In the genomic region with DNA sequence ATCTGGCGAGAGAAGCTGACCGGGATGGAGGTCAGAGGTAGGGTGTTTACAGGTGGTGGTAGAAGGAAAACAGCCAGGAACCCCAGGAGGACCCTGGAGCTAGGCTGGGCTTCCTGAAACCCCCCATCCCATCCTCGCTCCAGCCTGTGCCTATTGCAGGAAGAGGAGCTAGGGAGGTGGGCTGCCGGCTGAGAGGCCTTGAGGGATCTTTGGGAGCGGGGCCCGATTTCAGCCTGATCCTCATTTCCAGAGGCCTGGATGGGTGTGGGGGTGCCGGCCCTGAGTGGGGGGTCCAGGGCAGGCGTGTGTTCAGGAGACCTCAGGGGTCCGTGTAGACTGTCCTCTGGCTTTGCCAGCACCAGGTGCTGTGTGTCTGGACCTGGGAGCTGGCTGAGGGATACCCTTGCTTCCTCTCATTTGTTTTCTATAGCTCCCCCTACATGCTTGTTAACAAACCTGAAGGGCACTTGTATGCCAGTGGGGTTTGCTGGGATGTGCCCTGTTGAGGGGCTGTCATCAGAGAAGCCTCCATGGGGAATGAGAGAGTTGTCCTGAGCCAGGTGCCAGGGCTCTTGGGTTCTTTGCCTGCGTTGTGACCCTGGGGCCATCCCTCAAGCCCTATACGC, we compare ENCODE assay signal across 10 cellular contexts. TPM values are rescaled to one million over a fixed set of nuclear protein-coding genes. Genes with fewer than 3 reads are reported as not detected.
A peak's percentile ranks its signal among the peaks of the same experiment; 100 is the strongest.
DNase-seq lines count a peak whose midpoint lies in the region; ATAC-seq, FAIRE-seq and TF ChIP-seq lines count a peak whose summit lies in the region.
"Had no signal": no experiment of that assay in that cellular context is flagged by ENCODE, and none has a peak within 500 bp of the region (broad histone marks: within the 10 kb centered on the region; RNA-seq: fewer than 3 reads in every experiment).

No MANE protein-coding gene starts in this region.

- DNase-seq in NCI-H1694 treated with DMSO at 0.1 percent for 48 hours (lab: John Stamatoyannopoulos, UW) (peak; percentile 32), NCI-H1694 (lab: John Stamatoyannopoulos, UW) (no peak), NCI-H510A (lab: John Stamatoyannopoulos, UW) (peak; percentile 36), neuronal stem cell (ENCODE audit: low spot score) (no peak), MM.1S (no peak), H54 (ENCODE audit: insufficient read length, low spot score) (no peak), hippocampal formation (lab: John Stamatoyannopoulos, UW) (no peak)
- no peak for DNase-seq in effector memory CD8-positive, alpha-beta T cell
- DNase-seq: left lung, thyroid gland had no signal

- H3K27ac ChIP-seq in neuronal stem cell (replicated peaks; ENCODE audit: low read length) (no peak overlapping the region), MM.1S (ENCODE audit: low read length) (no peak overlapping the region)
- H3K27ac ChIP-seq: left lung, thyroid gland had no signal

- H3K36me3 Mint-ChIP-seq in effector memory CD8-positive, alpha-beta T cell (ENCODE audit: insufficient read depth): peaks cover 3% of the 10 kb centered on the region

- H2BK15ac ChIP-seq in neuronal stem cell (ENCODE audit: low read length): no peak overlapping the region

- no peak overlapping the region for H2BK120ac ChIP-seq in neuronal stem cell (ENCODE audit: low read depth, low read length)

- H3K4me1 Mint-ChIP-seq in effector memory CD8-positive, alpha-beta T cell (ENCODE audit: low read depth in 2 of 2): peaks cover 7 to 12% of the 10 kb centered on the region in 2 donors

- H3K36me3 ChIP-seq in neuronal stem cell (replicated peaks in 1 of 2; ENCODE audit: control insufficient read depth in 2 of 2, insufficient read depth in 2 of 2, low read length in 2 of 2): no peaks in the 10 kb centered on the region
- no peaks in the 10 kb centered on the region for H3K36me3 ChIP-seq in MM.1S (replicated peaks; ENCODE audit: insufficient read depth, low read length)
- H3K36me3 ChIP-seq: left lung, thyroid gland had no signal

- peak overlapping the region in 1 of 2 donors; percentile 24 for H3K27ac Mint-ChIP-seq in effector memory CD8-positive, alpha-beta T cell

- no peak for TF ChIP-seq CTCF in MM.1S (IDR thresholded peaks at IDR 0.05; ENCODE audit: low read length)

- H4K20me1 ChIP-seq in MM.1S (ENCODE audit: insufficient read depth, low read length): no peaks in the 10 kb centered on the region

- no peak for ATAC-seq in effector memory CD8-positive, alpha-beta T cell (replicated peaks)
- ATAC-seq: left lung had no signal

- H3K4me2 ChIP-seq in neuronal stem cell (ENCODE audit: insufficient read depth, low read length, poor library complexity, severe bottlenecking) (peak overlapping the region; percentile 98), MM.1S (ENCODE audit: low read depth, low read length) (no peak overlapping the region)

- peak overlapping the region; percentile 89 for H2AFZ ChIP-seq in neuronal stem cell (ENCODE audit: low read length)
- no peak overlapping the region for H2AFZ ChIP-seq in MM.1S (ENCODE audit: low read length)

- H2BK5ac ChIP-seq in neuronal stem cell (ENCODE audit: low read length): no peak overlapping the region

- no peak overlapping the region for H4K91ac ChIP-seq in neuronal stem cell (ENCODE audit: low read depth, low read length, poor library complexity)

- H3K9me3 ChIP-seq in neuronal stem cell (replicated peaks in 1 of 2; ENCODE audit: control insufficient read depth in 2 of 2, insufficient read depth in 1 of 2, low read depth in 1 of 2, low read length in 2 of 2): no peaks in the 10 kb centered on the region
- no peaks in the 10 kb centered on the region for H3K9me3 ChIP-seq in MM.1S (replicated peaks; ENCODE audit: insufficient read depth, low read length)
- H3K9me3 ChIP-seq: left lung, thyroid gland had no signal

- H3K79me1 ChIP-seq in neuronal stem cell (ENCODE audit: low read depth, low read length): no peaks in the 10 kb centered on the region

- FAIRE-seq in H54 (lab: Jason Lieb, UNC): no peak

- peak overlapping the region; percentile 95 for H3K14ac ChIP-seq in neuronal stem cell (ENCODE audit: low read length)

- H3K23ac ChIP-seq in neuronal stem cell (ENCODE audit: low read depth, low read length, poor library complexity): no peak overlapping the region

- no peaks in the 10 kb centered on the region for H3K9me3 Mint-ChIP-seq in effector memory CD8-positive, alpha-beta T cell

- no CpG with 5 or more reads among the region's 11 CpGs for WGBS in neuronal stem cell (ENCODE audit: extremely low coverage in 2 of 2, insufficient read length in 2 of 2, insufficient replicate concordance in 1 of 2), 2 donors

- H4K8ac ChIP-seq in neuronal stem cell (ENCODE audit: low read depth, low read length): no peak overlapping the region

- peak overlapping the region; percentile 47 to 88 for H3K4me3 ChIP-seq in neuronal stem cell (ENCODE audit: low read length in 2 of 2)
- H3K4me3 ChIP-seq in MM.1S (ENCODE audit: low read length): no peak overlapping the region
- H3K4me3 ChIP-seq: left lung, thyroid gland had no signal

- H3K9me2 ChIP-seq in MM.1S (replicated peaks; ENCODE audit: insufficient read depth, low read length): no peaks in the 10 kb centered on the region

- peak overlapping the region; percentile 86 for H3K18ac ChIP-seq in neuronal stem cell (ENCODE audit: low read length)

- peak overlapping the region; percentile 28 to 65 for H3K4me3 Mint-ChIP-seq in effector memory CD8-positive, alpha-beta T cell

- TF ChIP-seq POLR2A in H54 (IDR thresholded peaks at IDR 0.05; ENCODE audit: low read depth, low read length): no peak

- H2BK12ac ChIP-seq in neuronal stem cell (ENCODE audit: low read length): no peak overlapping the region

- H3K27me3 ChIP-seq in neuronal stem cell (ENCODE audit: control insufficient read depth in 3 of 3, insufficient read depth in 3 of 3, low read depth in 1 of 3, low read length in 3 of 3): peaks cover 0 to 44% (median 2%) of the 10 kb centered on the region in 3 experiments
- peaks cover 77% of the 10 kb centered on the region for H3K27me3 ChIP-seq in MM.1S (replicated peaks; ENCODE audit: insufficient read depth, low read length)
- H3K27me3 ChIP-seq: thyroid gland had no signal

- no peaks in the 10 kb centered on the region for H3F3A ChIP-seq in MM.1S (ENCODE audit: insufficient read depth, low read length)

- H3K79me2 ChIP-seq in MM.1S (ENCODE audit: low read length): no peaks in the 10 kb centered on the region

- H3K4me1 ChIP-seq in neuronal stem cell (ENCODE audit: control insufficient read depth in 2 of 2, insufficient read depth in 1 of 2, low read depth in 1 of 2, low read length in 2 of 2): peaks cover 3 to 4% of the 10 kb centered on the region in 2 donors
- H3K4me1 ChIP-seq in MM.1S (ENCODE audit: low read length): no peaks in the 10 kb centered on the region

- peak overlapping the region; percentile 22 for H2AK5ac ChIP-seq in neuronal stem cell (ENCODE audit: low read depth, low read length)

- peaks cover 51 to 75% of the 10 kb centered on the region in 2 donors for H3K27me3 Mint-ChIP-seq in effector memory CD8-positive, alpha-beta T cell

- H3K4ac ChIP-seq in neuronal stem cell (ENCODE audit: low read length): no peak overlapping the region

- peak overlapping the region; percentile 97 for H3K9ac ChIP-seq in neuronal stem cell (ENCODE audit: low read depth, low read length, poor library complexity)
- no peak overlapping the region for H3K9ac ChIP-seq in MM.1S (ENCODE audit: low read length)

RNA-seq across cellular contexts. Expression of a gene that starts 18.9 kb away (rescaled TPM):
- polyA plus RNA-seq in neuronal stem cell (2013, experiment 1 of 2): 2.9 TPM
- 3.1 TPM for polyA plus RNA-seq in neuronal stem cell (2013, experiment 2 of 2)

RNA-seq across cellular contexts. Expression of a gene that starts 27.9 kb away (rescaled TPM):
- polyA plus RNA-seq in neuronal stem cell (2013, experiment 1 of 2): 0.35 TPM
- 0.42 TPM for polyA plus RNA-seq in neuronal stem cell (2013, experiment 2 of 2)

Comparison
In these comparisons a context has a peak if more than half of its experiments do, and no peak if none do; other contexts are left out.
1. DNase-seq: peak in NCI-H1694 treated with DMSO at 0.1 percent for 48 hours (single experiment) and NCI-H510A (single experiment); none in NCI-H1694 (single experiment), effector memory CD8-positive, alpha-beta T cell (0 of 3), neuronal stem cell (single experiment), MM.1S (single experiment), H54 (single experiment) and hippocampal formation (0 of 2).